In the genomic region with DNA sequence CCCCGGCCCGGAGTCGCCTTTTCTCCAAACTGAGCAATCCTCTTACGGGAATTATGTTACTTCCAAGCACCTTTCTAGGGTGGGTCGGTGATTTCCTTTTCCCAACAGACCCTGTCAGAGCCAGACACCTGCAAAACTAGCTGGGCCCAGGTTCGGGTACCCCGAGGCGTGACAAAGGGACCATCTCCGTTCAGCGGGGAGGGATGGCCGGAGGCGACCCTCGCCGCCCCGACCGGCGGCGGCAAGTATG, we compare ENCODE assay signal across 8 cellular contexts. TPM values are rescaled to one million over a fixed set of nuclear protein-coding genes. Genes with fewer than 3 reads are reported as not detected.
DNase-seq lines count a peak whose midpoint lies in the region; ATAC-seq and TF ChIP-seq lines count a peak whose summit lies in the region.

No MANE protein-coding gene starts in this region.

- peak overlapping the region; percentile 76 to 94 (median 89) for H3K4me3 ChIP-seq in heart right ventricle
- peak overlapping the region; percentile 93 for H3K4me3 ChIP-seq in astrocyte of the cerebellum (ENCODE audit: low read depth, low read length)
- peak overlapping the region; percentile 79 for H3K4me3 ChIP-seq in lower lobe of right lung
- H3K4me3 ChIP-seq in upper lobe of right lung = peak overlapping the region; percentile 79

- H3K27me3 ChIP-seq in heart right ventricle (no peaks in the 10 kb centered on the region), lower lobe of right lung (ENCODE audit: low read depth) (no peaks in the 10 kb centered on the region), upper lobe of right lung (no peaks in the 10 kb centered on the region)

- intact Hi-C loops in heart right ventricle (cut with DNase I) = loop anchor here in 1 of 10 donors (10.0 kb wide), 1 partner anchor 62 kb away; no protein-coding TSS in a partner anchor
- intact Hi-C loops in left ventricle myocardium superior (cut with micrococcal nuclease) = no loop called here
- intact Hi-C loops in lower lobe of right lung (cut with DNase I) = no loop called here
- intact Hi-C loops in upper lobe of right lung (cut with DNase I) = no loop called here

- H3K27ac ChIP-seq in heart right ventricle (peak overlapping the region; percentile 23 to 88 (median 83)), lower lobe of right lung (peak overlapping the region; percentile 85), upper lobe of right lung (peak overlapping the region; percentile 82)

- in situ Hi-C loops in astrocyte of the cerebellum (cut with HindIII; ENCODE audit: low sequenced_read_pairs) = no loop called here

- H3K9me3 ChIP-seq in heart right ventricle (no peaks in the 10 kb centered on the region), lower lobe of right lung (no peaks in the 10 kb centered on the region), upper lobe of right lung (no peaks in the 10 kb centered on the region)

- ATAC-seq in heart right ventricle (peak in 1 of 8 donors; percentile 3), left ventricle myocardium superior (no peak), lower lobe of right lung (peak in 1 of 2 donors; percentile 1), upper lobe of right lung (no peak), HG03025 (IDR thresholded peaks at IDR 0.05; ENCODE audit: low FRiP score, unreplicated experiment) (no peak)

- 0 to 1% methylated on average over 18 of the region's 18 CpGs for WGBS in heart right ventricle, 2 donors

- DNase-seq in heart right ventricle (no peak), left ventricle myocardium superior (no peak), astrocyte of the cerebellum (ENCODE audit: low read depth) (no peak), lower lobe of right lung (no peak), upper lobe of right lung (no peak), RKO (ENCODE audit: low spot score) (no peak)
- no peak for DNase-seq in stimulated activated naive CD4-positive, alpha-beta T cell (lab: John Stamatoyannopoulos, UW)

- H3K36me3 ChIP-seq in heart right ventricle = peaks cover 0 to 26% (median 2%) of the 10 kb centered on the region in 9 donors
- H3K36me3 ChIP-seq in lower lobe of right lung = peaks cover 20% of the 10 kb centered on the region
- no peaks in the 10 kb centered on the region for H3K36me3 ChIP-seq in upper lobe of right lung

- TF ChIP-seq CTCF in heart right ventricle (IDR thresholded peaks at IDR 0.05) = no peak
- no peak for TF ChIP-seq CTCF in astrocyte of the cerebellum (IDR thresholded peaks at IDR 0.05; ENCODE audit: low read depth, low read length, missing control alignments)
- no peak for TF ChIP-seq CTCF in lower lobe of right lung (IDR thresholded peaks at IDR 0.05)
- no peak for TF ChIP-seq CTCF in upper lobe of right lung (IDR thresholded peaks at IDR 0.05)

- peaks cover 0 to 52% (median 29%) of the 10 kb centered on the region in 9 donors for H3K4me1 ChIP-seq in heart right ventricle
- peaks cover 43% of the 10 kb centered on the region for H3K4me1 ChIP-seq in lower lobe of right lung
- H3K4me1 ChIP-seq in upper lobe of right lung = peaks cover 27% of the 10 kb centered on the region

RNA-seq across cellular contexts. Expression of gene PPA1, which starts 0.4 kb away (rescaled TPM):
- total RNA-seq in heart right ventricle (100 to 1,000 TPM in 2 of 10 donors, 10 to 100 TPM in 8; 47.1 to 139 (median 69.9) TPM), left ventricle myocardium superior (106 TPM), lower lobe of right lung (163 TPM), upper lobe of right lung (175 TPM)
- 100 to 1,000 TPM in 1 of 2 donors, 10 to 100 TPM in 1; 53.3 to 111 TPM for polyA plus RNA-seq in heart right ventricle

RNA-seq across cellular contexts. Expression of gene NPFFR1, which starts 51.0 kb away (rescaled TPM):
- under 1 TPM in 1 of 10 donors, not detected in 9; 0.07 TPM for total RNA-seq in heart right ventricle
- polyA plus RNA-seq in heart right ventricle = not detected
- 0.02 TPM for total RNA-seq in left ventricle myocardium superior
- 1.0 TPM for total RNA-seq in lower lobe of right lung
- total RNA-seq in upper lobe of right lung = 1.1 TPM
